In the genomic region with DNA sequence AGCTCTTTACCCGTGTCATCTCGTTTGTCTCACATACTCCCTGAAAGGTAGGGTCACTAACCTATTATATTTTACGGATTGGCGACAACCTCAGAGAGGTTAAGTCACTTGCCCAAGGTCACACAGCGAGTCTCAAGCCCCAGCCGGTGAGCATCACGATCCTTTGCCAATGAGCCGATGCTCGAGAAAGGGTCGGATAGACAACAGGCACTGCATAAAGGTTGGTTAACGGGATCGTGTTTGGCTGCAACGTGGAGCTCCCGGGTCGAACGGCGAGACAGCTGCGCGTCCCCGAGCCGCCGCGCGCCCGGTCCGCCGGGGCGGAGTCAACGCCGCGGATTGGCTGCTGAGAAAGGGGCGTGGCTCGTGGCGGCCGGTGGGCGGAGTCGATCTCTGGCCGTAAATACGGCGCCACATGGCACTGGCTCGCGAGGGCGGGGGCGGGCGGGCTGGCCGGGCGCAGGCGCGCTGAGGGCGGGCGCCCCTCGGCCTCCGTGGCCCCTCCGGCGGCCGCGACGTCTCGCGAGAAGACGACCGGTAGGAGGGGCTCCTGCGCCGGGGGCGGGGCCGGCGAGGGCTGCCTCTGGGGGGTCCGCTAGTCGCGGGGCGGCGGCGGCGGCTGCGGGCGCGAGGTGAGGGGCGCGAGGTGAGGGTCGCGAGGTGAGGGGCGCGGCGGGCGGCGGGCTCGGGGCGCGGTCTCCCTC, we compare ENCODE assay signal across 8 cellular contexts. TPM values are rescaled to one million over a fixed set of nuclear protein-coding genes. Genes with fewer than 3 reads are reported as not detected.
DNase-seq lines count a peak whose midpoint lies in the region; ATAC-seq, FAIRE-seq and TF ChIP-seq lines count a peak whose summit lies in the region.

Gene CHST12 (plus strand): TSS at position 598 of the 704 bp plus-strand sequence. CDS start 29,029 bp downstream, outside the sequence.

- peak within 1 kb of the TSS; percentile 76 for H3K9ac ChIP-seq in keratinocyte (ENCODE audit: control insufficient read depth, extremely low read depth, insufficient read depth, low read length)

- ATAC-seq in GM18909 (IDR thresholded peaks at IDR 0.05; ENCODE audit: poor library complexity, unreplicated experiment) (peak; percentile 43), HG03342 (IDR thresholded peaks at IDR 0.05; ENCODE audit: unreplicated experiment) (peak; percentile 45)

- no peak for FAIRE-seq in keratinocyte (lab: Jason Lieb, UNC)

- peak within 1 kb of the TSS; percentile 65 to 89 (median 87) for H3K4me3 ChIP-seq in keratinocyte (ENCODE audit: control insufficient read depth in 2 of 3, extremely low read depth in 1 of 3, insufficient read depth in 2 of 3, low read depth in 1 of 3, low read length in 3 of 3)

- H3K4me1 ChIP-seq in keratinocyte (ENCODE audit: control insufficient read depth, extremely low read depth, insufficient read depth, low read length) = peaks cover 20% of the 10 kb centered on the region

- no peaks in the 10 kb centered on the region for H3K9me3 ChIP-seq in keratinocyte (ENCODE audit: control insufficient read depth, low read depth, low read length)

- H3K79me2 ChIP-seq in keratinocyte (ENCODE audit: control insufficient read depth, insufficient read depth, low read length) = no peaks in the 10 kb centered on the region

- DNase-seq in ACHN (peak; percentile 96), NCI-H446 (lab: John Stamatoyannopoulos, UW) (peak; percentile 80 to 98), cerebellum (ENCODE audit: low spot score) (peak; percentile 99), keratinocyte (ENCODE audit: low read depth, low spot score) (peak; percentile 35)
- peak; percentile 88 to 89 for DNase-seq in activated CD4-positive, alpha-beta T cell treated with anti-CD3 and anti-CD28 coated beads for 24 hours (ENCODE audit: low read depth in 2 of 2)
- peak; percentile 91 for DNase-seq in stimulated activated CD4-positive, alpha-beta T cell treated with anti-CD3 and anti-CD28 coated beads, Interleukin-12 subunit alpha, Interleukin-12 subunit beta, amount 100 ng/mL, for 4 hours

- TF ChIP-seq CTCF in keratinocyte (optimal IDR thresholded peaks at IDR 0.05 in 1 of 3, IDR thresholded peaks at IDR 0.05 in 1 of 3, conservative IDR thresholded peaks at IDR 0.05 in 1 of 3; ENCODE audit: extremely low read depth in 1 of 3, insufficient read depth in 2 of 3, low read length in 3 of 3) = no peak

- H2AFZ ChIP-seq in keratinocyte (ENCODE audit: control insufficient read depth, low read length) = peak within 1 kb of the TSS; percentile 99

- H3K27me3 ChIP-seq in keratinocyte (ENCODE audit: control insufficient read depth, extremely low read depth, insufficient read depth, low read length) = no peaks in the 10 kb centered on the region

- H3K4me2 ChIP-seq in keratinocyte (ENCODE audit: control insufficient read depth, extremely low read depth, insufficient read depth, low read depth, low read length) = peak within 1 kb of the TSS; percentile 89

- no peaks in the 10 kb centered on the region for H4K20me1 ChIP-seq in keratinocyte (ENCODE audit: control insufficient read depth, extremely low read depth, insufficient read depth, low read length)

- dilution Hi-C loops in keratinocyte (cut with MboI; ENCODE audit: extremely low pct_ligation_motif_present, low sequenced_read_pairs) = no loop called here

- H3K27ac ChIP-seq in keratinocyte (ENCODE audit: control insufficient read depth, insufficient read depth, low read length) = peak within 1 kb of the TSS; percentile 36

- H3K9me1 ChIP-seq in keratinocyte (ENCODE audit: control insufficient read depth, extremely low read depth, insufficient read depth, low read length) = no peaks in the 10 kb centered on the region

- in situ Hi-C loops in ACHN (cut with HindIII; ENCODE audit: low pct_ligation_motif_present, low pct_unique_long_range_greater_than_20kb, low sequenced_read_pairs) = no loop called here

- H3K36me3 ChIP-seq in keratinocyte (ENCODE audit: control insufficient read depth in 2 of 2, extremely low read depth in 1 of 2, insufficient read depth in 2 of 2, low read length in 2 of 2) = no peaks in the 10 kb centered on the region

RNA-seq across cellular contexts. Expression of gene CHST12, which starts in this region (rescaled TPM):
- 5.4 TPM for total RNA-seq in cerebellum
- 5.0 to 8.3 TPM (median 7.0 TPM) in 3 replicates for polyA plus RNA-seq in keratinocyte
- polyA plus RNA-seq in keratinocyte (2011; ENCODE audit: low read depth) = 3.1 TPM
- 3.5 and 7.6 TPM in 2 replicates for polyA plus RNA-seq in keratinocyte (2011; cell fraction: cytosol; rRNA removed)
- 8.3 and 12.2 TPM in 2 replicates for polyA plus RNA-seq in keratinocyte (2011; cell fraction: nucleus; rRNA removed)
- polyA plus RNA-seq in keratinocyte (2012; ENCODE audit: low replicate concordance) = 4.7 and 7.9 TPM in 2 replicates
- polyA minus RNA-seq in keratinocyte = 2.7 to 6.8 TPM (median 3.4 TPM) in 3 replicates
- 17.1 TPM for polyA minus RNA-seq in keratinocyte (2011; cell fraction: cytosol; rRNA and poly(A)+ RNA removed)
- polyA minus RNA-seq in keratinocyte (2011; cell fraction: nucleus; rRNA and poly(A)+ RNA removed) = 10.3 and 11.1 TPM in 2 replicates

Comparison
In these comparisons a context has a peak if more than half of its experiments do, and no peak if none do; other contexts are left out.
1. Peak in every context shown above with its lines: DNase-seq, ATAC-seq, H3K4me3 ChIP-seq and H3K27ac ChIP-seq.
2. DNase-seq: peak in every context shown above with its lines; median percentile 99 in cerebellum; 96 in ACHN; 91 in stimulated activated CD4-positive, alpha-beta T cell treated with anti-CD3 and anti-CD28 coated beads, Interleukin-12 subunit alpha, Interleukin-12 subunit beta, amount 100 ng/mL, for 4 hours; 89 in NCI-H446; 88 in activated CD4-positive, alpha-beta T cell treated with anti-CD3 and anti-CD28 coated beads for 24 hours; 35 in keratinocyte.